In the genomic region with DNA sequence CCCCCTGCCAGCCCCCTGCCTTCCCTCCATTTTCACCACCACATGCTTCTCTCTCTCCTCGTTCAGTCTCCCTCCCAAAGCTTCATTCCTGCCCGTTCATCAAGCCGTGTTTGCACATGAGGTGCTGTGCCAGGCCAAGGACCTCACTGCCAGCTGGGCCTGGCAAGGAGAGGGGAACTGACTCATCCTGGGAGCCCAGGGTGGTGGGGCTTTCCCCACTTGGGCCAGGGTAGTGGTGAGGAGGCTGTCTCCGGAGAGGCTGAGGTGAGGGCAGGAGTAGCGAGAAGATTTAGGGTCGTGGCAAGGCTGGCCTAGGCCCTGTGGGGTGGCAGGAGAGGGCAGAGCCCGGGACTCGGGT, we compare ENCODE assay signal across 13 cellular contexts. TPM values are rescaled to one million over a fixed set of nuclear protein-coding genes. Genes with fewer than 3 reads are reported as not detected.
A peak's percentile ranks its signal among the peaks of the same experiment; 100 is the strongest.
DNase-seq lines count a peak whose midpoint lies in the region; ATAC-seq, FAIRE-seq and TF ChIP-seq lines count a peak whose summit lies in the region.
"Had no signal": no experiment of that assay in that cellular context is flagged by ENCODE, and none has a peak within 500 bp of the region (broad histone marks: within the 10 kb centered on the region; RNA-seq: fewer than 3 reads in every experiment).

No MANE protein-coding gene starts in this region.

- H3K79me2 ChIP-seq in SK-N-SH (ENCODE audit: insufficient read depth): no peaks in the 10 kb centered on the region

- intact Hi-C loops in activated CD4-positive, alpha-beta memory T cell treated with anti-CD3 and anti-CD28 coated beads for 36 hours (cut with micrococcal nuclease): no loop called here
- intact Hi-C loops in right cardiac atrium (cut with DNase I) (no loop called here), stomach (cut with DNase I; ENCODE audit: low total_unique reads) (no loop called here)

- no peaks in the 10 kb centered on the region for H3K27me3 Mint-ChIP-seq in activated CD4-positive, alpha-beta memory T cell treated with anti-CD3 and anti-CD28 coated beads for 36 hours
- H3K27me3 Mint-ChIP-seq in activated CD4-positive, alpha-beta memory T cell treated with anti-CD3 and anti-CD28 coated beads, Interleukin-2, amount 10 ng/mL, durations not matched to agents 7 days and 5 days: no peaks in the 10 kb centered on the region

- H3K4me3 ChIP-seq in SK-N-SH (ENCODE audit: low read depth in 2 of 2, low read length in 1 of 2) (no peak overlapping the region), right cardiac atrium (ENCODE audit: low read length) (no peak overlapping the region), stomach (no peak overlapping the region)
- H3K4me3 ChIP-seq: dorsolateral prefrontal cortex, tibial nerve had no signal

- no peaks in the 10 kb centered on the region for H4K20me1 ChIP-seq in SK-N-SH (ENCODE audit: insufficient read depth)

- peaks cover 5% of the 10 kb centered on the region for H3F3A ChIP-seq in SK-N-SH (replicated peaks; ENCODE audit: insufficient read depth)

- no peak for FAIRE-seq in GM12892 (lab: Jason Lieb, UNC)

- peak; percentile 43 for DNase-seq in activated CD4-positive, alpha-beta memory T cell treated with anti-CD3 and anti-CD28 coated beads for 36 hours
- no peak for DNase-seq in activated CD4-positive, alpha-beta memory T cell treated with anti-CD3 and anti-CD28 coated beads, Interleukin-2, amount 10 ng/mL, durations not matched to agents 7 days and 5 days
- DNase-seq in SK-N-SH (no peak), right cardiac atrium (peak; percentile 54 to 72 (median 62)), stomach (peak; percentile 72), GM12892 (ENCODE audit: insufficient read length) (no peak)
- no peak for DNase-seq in stimulated activated CD8-positive, alpha-beta memory T cell treated with anti-CD3 and anti-CD28 coated beads, Interleukin-4, amount 100 ng/mL, for 48 hours
- DNase-seq: AML-193, islet precursor cell had no signal

- H3K27ac Mint-ChIP-seq in activated CD4-positive, alpha-beta memory T cell treated with anti-CD3 and anti-CD28 coated beads for 36 hours: no peak overlapping the region
- no peak overlapping the region for H3K27ac Mint-ChIP-seq in activated CD4-positive, alpha-beta memory T cell treated with anti-CD3 and anti-CD28 coated beads, Interleukin-2, amount 10 ng/mL, durations not matched to agents 7 days and 5 days

- H3K9me3 ChIP-seq in SK-N-SH (no peaks in the 10 kb centered on the region), right cardiac atrium (ENCODE audit: control insufficient read depth, low read length) (no peaks in the 10 kb centered on the region), stomach (no peaks in the 10 kb centered on the region)
- H3K9me3 ChIP-seq: tibial nerve had no signal

- no peak for TF ChIP-seq EP300 in SK-N-SH (IDR thresholded peaks at IDR 0.05; ENCODE audit: borderline replicate concordance in 1 of 2, low read depth in 1 of 2, low read length in 1 of 2)
- no peak for TF ChIP-seq EP300 in stomach (IDR thresholded peaks at IDR 0.05)

- no peak for TF ChIP-seq RAD21 in SK-N-SH (IDR thresholded peaks at IDR 0.05; ENCODE audit: low read length)

- H3K4me1 ChIP-seq in SK-N-SH (ENCODE audit: control insufficient read depth in 1 of 2, insufficient read depth in 2 of 2, low read depth in 1 of 2, low read length in 1 of 2) (peaks cover 0 to 5% of the 10 kb centered on the region in 2 experiments; a peak in 2 of 4 replicates), right cardiac atrium (ENCODE audit: control insufficient read depth, insufficient read depth, low read length) (peaks cover 7% of the 10 kb centered on the region), stomach (peaks cover 5 to 31% (median 19%) of the 10 kb centered on the region in 4 donors)

- peak overlapping the region; percentile 37; the same call in 1 of the 2 replicates for H3K4me2 ChIP-seq in SK-N-SH
- H3K4me2 ChIP-seq: KMS-11 had no signal

- ATAC-seq in right cardiac atrium: peak; percentile 37 to 39
- ATAC-seq in GM21825 (IDR thresholded peaks at IDR 0.05; ENCODE audit: unreplicated experiment): no peak

- POLR2A ChIA-PET in activated CD4-positive, alpha-beta memory T cell treated with anti-CD3 and anti-CD28 coated beads for 36 hours (lab: Charles Lee): no interaction called here
- POLR2A ChIA-PET in activated CD4-positive, alpha-beta memory T cell treated with anti-CD3 and anti-CD28 coated beads, Interleukin-2, amount 10 ng/mL, durations not matched to agents 7 days and 5 days (lab: Charles Lee): no interaction called here
- POLR2A ChIA-PET in SK-N-SH (lab: Yijun Ruan, JAX): no interaction called here

- peaks cover 4% of the 10 kb centered on the region for H3K4me1 Mint-ChIP-seq in activated CD4-positive, alpha-beta memory T cell treated with anti-CD3 and anti-CD28 coated beads for 36 hours (ENCODE audit: low read depth)
- H3K4me1 Mint-ChIP-seq in activated CD4-positive, alpha-beta memory T cell treated with anti-CD3 and anti-CD28 coated beads, Interleukin-2, amount 10 ng/mL, durations not matched to agents 7 days and 5 days: peaks cover 2% of the 10 kb centered on the region

- TF ChIP-seq CTCF in SK-N-SH (IDR thresholded peaks at IDR 0.05) (no peak), stomach (IDR thresholded peaks at IDR 0.05) (no peak)

- H3K36me3 Mint-ChIP-seq in activated CD4-positive, alpha-beta memory T cell treated with anti-CD3 and anti-CD28 coated beads for 36 hours: no peaks in the 10 kb centered on the region
- H3K36me3 Mint-ChIP-seq in activated CD4-positive, alpha-beta memory T cell treated with anti-CD3 and anti-CD28 coated beads, Interleukin-2, amount 10 ng/mL, durations not matched to agents 7 days and 5 days (ENCODE audit: low read depth): no peaks in the 10 kb centered on the region

- no peak overlapping the region for H3K4me3 Mint-ChIP-seq in activated CD4-positive, alpha-beta memory T cell treated with anti-CD3 and anti-CD28 coated beads for 36 hours
- H3K4me3 Mint-ChIP-seq in activated CD4-positive, alpha-beta memory T cell treated with anti-CD3 and anti-CD28 coated beads, Interleukin-2, amount 10 ng/mL, durations not matched to agents 7 days and 5 days: no peak overlapping the region

- H2AFZ ChIP-seq in SK-N-SH (ENCODE audit: low read depth): no peak overlapping the region

- 18% methylated on average over 3 of the region's 8 CpGs for WGBS in SK-N-SH (ENCODE audit: low lambda C conversion rate)
- WGBS in right cardiac atrium: 72% methylated on average over 8 of the region's 8 CpGs
- 50 to 67% (median 58%) methylated on average over 7 to 8 of the region's 8 CpGs for WGBS in stomach, 5 donors

- H3K27ac ChIP-seq in SK-N-SH (ENCODE audit: low read depth in 2 of 2, low read length in 1 of 2): no peak overlapping the region
- no peak overlapping the region for H3K27ac ChIP-seq in right cardiac atrium (ENCODE audit: low read length)
- peak overlapping the region in 2 of 5 donors; percentile 16 to 33 for H3K27ac ChIP-seq in stomach
- H3K27ac ChIP-seq: KMS-11, tibial nerve had no signal

- H3K9me2 ChIP-seq in SK-N-SH: no peaks in the 10 kb centered on the region

- H3K36me3 ChIP-seq in SK-N-SH (replicated peaks in 1 of 2; ENCODE audit: control insufficient read depth in 1 of 2, insufficient read depth in 2 of 2, low read length in 1 of 2) (no peaks in the 10 kb centered on the region), stomach (no peaks in the 10 kb centered on the region)
- H3K36me3 ChIP-seq: tibial nerve had no signal

- CTCF ChIA-PET in activated CD4-positive, alpha-beta memory T cell treated with anti-CD3 and anti-CD28 coated beads for 36 hours (lab: Charles Lee): no interaction called here
- CTCF ChIA-PET in activated CD4-positive, alpha-beta memory T cell treated with anti-CD3 and anti-CD28 coated beads, Interleukin-2, amount 10 ng/mL, durations not matched to agents 7 days and 5 days (lab: Charles Lee): no interaction called here
- CTCF ChIA-PET in SK-N-SH (lab: Yijun Ruan, JAX): no interaction called here

- no peak for TF ChIP-seq POLR2A in stomach (IDR thresholded peaks at IDR 0.05)
- no peak for TF ChIP-seq POLR2A in GM12892 (IDR thresholded peaks at IDR 0.05; ENCODE audit: low read depth, low read length)

- H3K9me3 Mint-ChIP-seq in activated CD4-positive, alpha-beta memory T cell treated with anti-CD3 and anti-CD28 coated beads for 36 hours: no peaks in the 10 kb centered on the region
- H3K9me3 Mint-ChIP-seq in activated CD4-positive, alpha-beta memory T cell treated with anti-CD3 and anti-CD28 coated beads, Interleukin-2, amount 10 ng/mL, durations not matched to agents 7 days and 5 days: no peaks in the 10 kb centered on the region

- H3K27me3 ChIP-seq in SK-N-SH (ENCODE audit: insufficient read depth) (no peaks in the 10 kb centered on the region), right cardiac atrium (ENCODE audit: control insufficient read depth, insufficient read depth) (no peaks in the 10 kb centered on the region), stomach (no peaks in the 10 kb centered on the region)
- H3K27me3 ChIP-seq: dorsolateral prefrontal cortex, tibial nerve had no signal

- no peak overlapping the region for H3K9ac ChIP-seq in SK-N-SH
- H3K9ac ChIP-seq: KMS-11 had no signal

TF ChIP-seq in SK-N-SH, 30 proteins besides CTCF, POLR2A, EP300 and RAD21:
- TF ChIP-seq FOSL2 (IDR thresholded peaks at IDR 0.05; ENCODE audit: borderline replicate concordance, low read depth) (peak; percentile 81), ELF1 (IDR thresholded peaks at IDR 0.05) (no peak), SMC3 (IDR thresholded peaks at IDR 0.05; ENCODE audit: low read depth, low read length) (no peak), NFIC (IDR thresholded peaks at IDR 0.05; ENCODE audit: borderline replicate concordance) (peak; percentile 81)
- TF ChIP-seq, protein P1, sequence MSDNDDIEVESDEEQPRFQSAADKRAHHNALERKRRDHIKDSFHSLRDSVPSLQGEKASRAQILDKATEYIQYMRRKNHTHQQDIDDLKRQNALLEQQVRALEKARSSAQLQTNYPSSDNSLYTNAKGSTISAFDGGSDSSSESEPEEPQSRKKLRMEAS (IDR thresholded peaks at IDR 0.05; ENCODE audit: low read depth): peak; percentile 90
TF ChIP-seq in SK-N-SH: peak in this region for 3.

RNA-seq across cellular contexts. Expression of a gene that starts 30.4 kb away (rescaled TPM):
- total RNA-seq in activated CD4-positive, alpha-beta memory T cell treated with anti-CD3 and anti-CD28 coated beads for 36 hours: 10 to 100 TPM; 67.0 to 68.3 TPM
- total RNA-seq in activated CD4-positive, alpha-beta memory T cell treated with anti-CD3 and anti-CD28 coated beads, Interleukin-2, amount 10 ng/mL, durations not matched to agents 7 days and 5 days: 10 to 100 TPM; 58.8 to 59.8 TPM
- polyA plus RNA-seq in SK-N-SH (2012; rRNA removed) (2.6 and 6.6 TPM in 2 replicates), right cardiac atrium (10.8 TPM), stomach (1 to 10 TPM; 1.4 to 7.9 (median 2.3) TPM)
- polyA plus RNA-seq in SK-N-SH (2012; cell fraction: cytosol; rRNA removed): 3.3 and 4.8 TPM in 2 replicates
- 25.0 and 35.2 TPM in 2 replicates for polyA plus RNA-seq in SK-N-SH (2012; cell fraction: nucleus; rRNA removed)
- total RNA-seq in right cardiac atrium (10 to 100 TPM; 20.4 to 31.9 (median 29.4) TPM), stomach (100 to 1,000 TPM in 1 of 5 donors, 10 to 100 TPM in 4; 18.4 to 338 (median 62.5) TPM)
- polyA plus RNA-seq in GM12892 (2012; ENCODE audit: missing spikeins): 2.1 TPM

Comparison
In these comparisons a context has a peak if more than half of its experiments do, and no peak if none do; other contexts are left out.
1. DNase-seq: peak in activated CD4-positive, alpha-beta memory T cell treated with anti-CD3 and anti-CD28 coated beads for 36 hours (single experiment), right cardiac atrium (3 of 3) and stomach (single experiment); none in activated CD4-positive, alpha-beta memory T cell treated with anti-CD3 and anti-CD28 coated beads, Interleukin-2, amount 10 ng/mL, durations not matched to agents 7 days and 5 days (single experiment), SK-N-SH (single experiment), GM12892 (single experiment) and stimulated activated CD8-positive, alpha-beta memory T cell treated with anti-CD3 and anti-CD28 coated beads, Interleukin-4, amount 100 ng/mL, for 48 hours (single experiment).